ENCODE assay signal across 1 cellular context in the genomic region with DNA sequence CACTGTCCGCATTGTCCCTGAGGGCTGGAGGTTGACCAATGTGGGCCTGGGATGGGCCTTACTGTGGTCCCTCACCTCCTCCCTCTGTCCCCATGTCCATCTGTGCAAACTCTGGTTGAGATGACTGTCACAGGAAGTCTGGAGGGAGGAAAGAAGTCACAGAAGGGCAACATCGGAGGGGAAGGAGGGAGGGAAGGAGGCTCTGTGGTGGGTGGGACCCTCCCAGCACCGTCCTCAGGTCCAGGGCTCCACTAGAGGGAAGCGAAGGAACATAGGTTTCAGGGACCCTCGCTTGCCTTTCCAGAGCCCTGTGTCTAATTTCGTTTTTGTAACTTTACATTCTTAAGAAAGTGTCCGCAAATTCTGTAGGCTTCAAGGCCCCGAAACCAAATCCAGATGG.
TF ChIP-seq lines count a peak whose summit lies in the region.

No MANE protein-coding gene starts in this region.

TF ChIP-seq in H1, 55 proteins besides CTCF, POLR2A, EP300 and RAD21:
- TF ChIP-seq SRF (IDR thresholded peaks at IDR 0.05; ENCODE audit: low read depth, low read length) (no peak), EZH2 (IDR thresholded peaks at IDR 0.05; ENCODE audit: low read depth, low read length, severe bottlenecking) (no peak), YY1 (IDR thresholded peaks at IDR 0.05; ENCODE audit: low read depth, low read length) (no peak), MAX (IDR thresholded peaks at IDR 0.05) (no peak), TAF7 (optimal IDR thresholded peaks at IDR 0.05; ENCODE audit: borderline replicate concordance, low read depth, low read length) (no peak), GABPA (IDR thresholded peaks at IDR 0.05; ENCODE audit: borderline replicate concordance, insufficient read depth, low read length) (no peak)
